In the genomic region with DNA sequence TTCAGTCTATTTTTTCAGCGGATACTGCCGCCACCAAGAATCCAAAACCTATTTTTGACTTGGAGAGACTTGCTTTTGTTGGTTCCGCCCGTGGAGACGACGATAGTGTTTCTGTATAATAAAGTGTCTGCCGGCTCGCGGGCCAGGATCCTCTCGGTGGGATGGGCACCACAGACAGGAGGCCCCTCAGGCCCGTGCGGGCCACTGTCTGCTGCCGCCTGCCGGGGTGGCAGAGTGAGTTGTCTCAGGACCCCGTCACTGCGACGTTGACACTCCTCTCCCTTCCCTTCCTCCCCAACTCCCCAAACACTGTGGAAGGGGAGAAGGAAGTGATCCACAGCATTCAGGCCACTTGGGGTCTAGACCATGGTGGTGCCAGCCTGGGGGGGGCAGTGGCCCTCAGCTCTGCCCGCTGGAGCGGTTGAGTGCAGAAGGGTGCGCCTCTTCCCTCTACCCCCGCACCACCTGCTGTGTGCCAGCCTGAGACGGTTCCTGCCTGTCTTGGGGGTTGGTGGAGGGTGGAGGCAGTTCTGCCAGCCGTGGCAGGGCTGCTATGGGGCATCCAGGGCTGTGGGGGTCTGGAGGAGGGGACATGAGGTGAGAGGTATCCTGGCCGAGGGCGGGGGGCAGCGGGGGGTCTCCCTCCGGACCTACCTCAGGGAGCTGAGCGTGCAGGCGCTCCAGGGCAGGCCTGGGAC, we compare ENCODE assay signal across 25 cellular contexts. TPM values are rescaled to one million over a fixed set of nuclear protein-coding genes. Genes with fewer than 3 reads are reported as not detected.
DNase-seq lines count a peak whose midpoint lies in the region; ATAC-seq and TF ChIP-seq lines count a peak whose summit lies in the region.
"Had no signal": no experiment of that assay in that cellular context is flagged by ENCODE, and none has a peak within 500 bp of the region (broad histone marks: within the 10 kb centered on the region; RNA-seq: fewer than 3 reads in every experiment).

No MANE protein-coding gene starts in this region.

- 85 to 89% (median 87%) methylated on average over 27 to 29 of the region's 29 CpGs for WGBS in spleen, 5 donors

- TF ChIP-seq RAD21 in HCT116 (IDR thresholded peaks at IDR 0.05; ENCODE audit: low read depth), result no peak

- H3K36me3 Mint-ChIP-seq in CD8-positive, alpha-beta T cell, result peaks cover 64% of the 10 kb centered on the region
- H3K36me3 Mint-ChIP-seq in effector memory CD8-positive, alpha-beta T cell (ENCODE audit: insufficient read depth), result peaks cover 91% of the 10 kb centered on the region
- peaks cover 1% of the 10 kb centered on the region for H3K36me3 Mint-ChIP-seq in progenitor cell of endocrine pancreas (ENCODE audit: insufficient read depth)

- H3K9me3 ChIP-seq in CD8-positive, alpha-beta T cell (ENCODE audit: low read length), result no peaks in the 10 kb centered on the region
- H3K9me3 ChIP-seq in HCT116 (ENCODE audit: control insufficient read depth in 1 of 2, insufficient read depth in 1 of 2, low read depth in 1 of 2, low read length in 2 of 2), result no peaks in the 10 kb centered on the region
- H3K9me3 ChIP-seq in spleen, result no peaks in the 10 kb centered on the region
- H3K9me3 ChIP-seq: body of pancreas, colonic mucosa, pancreas, upper lobe of right lung had no signal

- no peaks in the 10 kb centered on the region for H3K9me3 Mint-ChIP-seq in CD8-positive, alpha-beta T cell
- H3K9me3 Mint-ChIP-seq in effector memory CD8-positive, alpha-beta T cell, result no peaks in the 10 kb centered on the region
- H3K9me3 Mint-ChIP-seq in progenitor cell of endocrine pancreas (ENCODE audit: low read depth), result no peaks in the 10 kb centered on the region
- H3K9me3 Mint-ChIP-seq: activated CD4-positive, alpha-beta T cell treated with anti-CD3 and anti-CD28 coated beads, Interleukin-2, amount 10 ng/mL, durations not matched to agents 24 days and 14 days; activated naive CD8-positive, alpha-beta T cell treated with anti-CD3 and anti-CD28 coated beads for 36 hours; activated T-helper 2 cell treated with anti-CD3 and anti-CD28 coated beads, Interferon-gamma antibody, Interleukin-2, Interleukin-4, amounts not matched to agents 10 μg/mL and 5 μg/mL and 100 μg/mL, durations not matched to agents 14 hours and 24 hours and 36 hours; stimulated activated naive CD8-positive, alpha-beta T cell treated with anti-CD3 and anti-CD28 coated beads, Interleukin-15, amount 100 ng/mL, for 72 hours; T-cell had no signal

- BruUV-seq in HCT116 (replicated peaks; lab: Mats Ljungman, UMichigan), result TSS peak; percentile 59

- no peak overlapping the region for H3K9ac ChIP-seq in HCT116 (ENCODE audit: low read length)

- no peaks in the 10 kb centered on the region for H3K9me2 ChIP-seq in HCT116 (ENCODE audit: insufficient read depth)

- H3K27me3 Mint-ChIP-seq in CD8-positive, alpha-beta T cell (ENCODE audit: low read depth), result no peaks in the 10 kb centered on the region
- H3K27me3 Mint-ChIP-seq in effector memory CD8-positive, alpha-beta T cell, result no peaks in the 10 kb centered on the region
- H3K27me3 Mint-ChIP-seq in progenitor cell of endocrine pancreas, result no peaks in the 10 kb centered on the region
- H3K27me3 Mint-ChIP-seq: activated CD4-positive, alpha-beta T cell treated with anti-CD3 and anti-CD28 coated beads, Interleukin-2, amount 10 ng/mL, durations not matched to agents 24 days and 14 days; activated naive CD8-positive, alpha-beta T cell treated with anti-CD3 and anti-CD28 coated beads for 36 hours; naive thymus-derived CD4-positive, alpha-beta T cell; stimulated activated naive CD8-positive, alpha-beta T cell treated with anti-CD3 and anti-CD28 coated beads, Interleukin-15, amount 100 ng/mL, for 72 hours; T-cell had no signal

- TF ChIP-seq CTCF in CD8-positive, alpha-beta T cell (IDR thresholded peaks at IDR 0.05), result no peak
- TF ChIP-seq CTCF in HCT116 (IDR thresholded peaks at IDR 0.05 in 2 of 3, conservative IDR thresholded peaks at IDR 0.05 in 1 of 3; ENCODE audit: borderline replicate concordance in 1 of 3, insufficient read depth in 1 of 3, low read depth in 2 of 3, low read length in 2 of 3) (no peak), spleen (IDR thresholded peaks at IDR 0.05 in 8 of 11, conservative IDR thresholded peaks at IDR 0.05 in 3 of 11) (no peak), progenitor cell of endocrine pancreas (IDR thresholded peaks at IDR 0.05; ENCODE audit: unreplicated experiment) (no peak)

- DNase-seq in CD8-positive, alpha-beta T cell, result peak in 2 of 7 experiments; percentile 7 to 27
- no peak for DNase-seq in HCT116 (ENCODE audit: low read depth, low spot score)
- no peak for DNase-seq in effector memory CD8-positive, alpha-beta T cell
- DNase-seq in spleen, result peak; percentile 71
- DNase-seq in Kasumi-1 (lab: John Stamatoyannopoulos, UW), result no peak
- no peak for DNase-seq in progenitor cell of endocrine pancreas (ENCODE audit: low spot score, unreplicated experiment)
- DNase-seq: activated CD4-positive, alpha-beta T cell treated with anti-CD3 and anti-CD28 coated beads, Interleukin-2, amount 10 ng/mL, durations not matched to agents 24 days and 14 days; activated naive CD8-positive, alpha-beta T cell treated with anti-CD3 and anti-CD28 coated beads for 36 hours; AML-193; body of pancreas; colonic mucosa; hippocampal formation; MV-4-11; NCI-H1694 treated with DMSO at 0.1 percent for 48 hours; NCI-H748 treated with DMSO at 0.1 percent for 48 hours; SIG-M5; stimulated activated CD4-positive, alpha-beta T cell treated with anti-CD3 and anti-CD28 coated beads, Interleukin-4, amount 100 ng/mL, for 1 hour; stimulated activated naive CD8-positive, alpha-beta T cell treated with anti-CD3 and anti-CD28 coated beads, Interleukin-15, amount 100 ng/mL, for 72 hours; T-cell; upper lobe of right lung had no signal

- intact Hi-C loops in CD8-positive, alpha-beta T cell (cut with DNase I, micrococcal nuclease), result no loop called here
- intact Hi-C loops in HCT116 (cut with micrococcal nuclease) (no loop called here), spleen (cut with DNase I; ENCODE audit: low total_unique reads) (no loop called here)

- CTCF ChIA-PET in CD8-positive, alpha-beta T cell (lab: Charles Lee), result interaction anchor here (0.9 to 1.0 kb wide), 3 partner anchors 19 to 87 kb away, joined by 3 read pairs; no protein-coding TSS in a partner anchor
- CTCF ChIA-PET in HCT116 (lab: Charles Lee), result no interaction called here

- H3K36me3 ChIP-seq in CD8-positive, alpha-beta T cell (ENCODE audit: insufficient read depth, low read length), result peaks cover 59% of the 10 kb centered on the region
- peaks cover 12 to 23% of the 10 kb centered on the region in 2 experiments; a peak in 3 of 4 replicates for H3K36me3 ChIP-seq in HCT116 (ENCODE audit: control insufficient read depth in 1 of 2, insufficient read depth in 2 of 2, low read length in 2 of 2)
- peaks cover 6 to 71% (median 70%) of the 10 kb centered on the region in 6 donors for H3K36me3 ChIP-seq in spleen

- RAD21 ChIA-PET in HCT116 (lab: Charles Lee; ENCODE audit: low non-redundant PET in 1 of 2, low total read pairs in 2 of 2, uncharacterized antibody in 2 of 2, unreplicated experiment in 2 of 2), result no interaction called here

- peak overlapping the region; percentile 52 for H3K27ac Mint-ChIP-seq in CD8-positive, alpha-beta T cell
- H3K27ac Mint-ChIP-seq in effector memory CD8-positive, alpha-beta T cell, result peak overlapping the region; percentile 46 to 79
- H3K27ac Mint-ChIP-seq in progenitor cell of endocrine pancreas, result no peak overlapping the region
- H3K27ac Mint-ChIP-seq: activated CD4-positive, alpha-beta T cell treated with anti-CD3 and anti-CD28 coated beads, Interleukin-2, amount 10 ng/mL, durations not matched to agents 24 days and 14 days; activated naive CD8-positive, alpha-beta T cell treated with anti-CD3 and anti-CD28 coated beads for 36 hours; activated T-helper 2 cell treated with anti-CD3 and anti-CD28 coated beads, Interferon-gamma antibody, Interleukin-2, Interleukin-4, amounts not matched to agents 10 μg/mL and 5 μg/mL and 100 μg/mL, durations not matched to agents 14 hours and 24 hours and 36 hours had no signal

- POLR2A ChIA-PET in CD8-positive, alpha-beta T cell (lab: Charles Lee), result interaction anchor here (4.9 kb wide), 1 partner anchor 11 kb away, joined by 26 read pairs; no protein-coding TSS in a partner anchor
- POLR2A ChIA-PET in HCT116 (lab: Charles Lee), result no interaction called here

- H3K4me1 ChIP-seq in CD8-positive, alpha-beta T cell (ENCODE audit: insufficient read depth, low read length), result peaks cover 32% of the 10 kb centered on the region
- H3K4me1 ChIP-seq in HCT116 (ENCODE audit: control insufficient read depth in 1 of 2, insufficient read depth in 2 of 2, low read length in 2 of 2) (no peaks in the 10 kb centered on the region), spleen (peaks cover 0 to 92% (median 39%) of the 10 kb centered on the region in 6 donors)
- H3K4me1 ChIP-seq: body of pancreas, colonic mucosa, pancreas, upper lobe of right lung had no signal

- H3K4me3 ChIP-seq in CD8-positive, alpha-beta T cell (ENCODE audit: low read depth, low read length), result no peak overlapping the region
- H3K4me3 ChIP-seq in HCT116 (replicated peaks in 1 of 2; ENCODE audit: low read depth in 1 of 2, low read length in 2 of 2) (no peak overlapping the region), spleen (no peak overlapping the region)
- H3K4me3 ChIP-seq: body of pancreas, colonic mucosa, pancreas, skin epidermis, upper lobe of right lung had no signal

- H3K4me2 ChIP-seq in HCT116 (ENCODE audit: low read length), result no peak overlapping the region

- no peak for ATAC-seq in CD8-positive, alpha-beta T cell
- ATAC-seq in HCT116 (no peak), GM21526 (IDR thresholded peaks at IDR 0.05; ENCODE audit: low FRiP score, unreplicated experiment) (no peak)
- ATAC-seq in effector memory CD8-positive, alpha-beta T cell (replicated peaks), result no peak
- ATAC-seq: body of pancreas; naive thymus-derived CD4-positive, alpha-beta T cell; pancreas; stimulated activated naive CD8-positive, alpha-beta T cell treated with anti-CD3 and anti-CD28 coated beads, Interleukin-15, amount 100 ng/mL, for 72 hours; T-cell; upper lobe of right lung had no signal

- no peak overlapping the region for H3K27ac ChIP-seq in CD8-positive, alpha-beta T cell (ENCODE audit: low read depth, low read length)
- H3K27ac ChIP-seq in HCT116 (ENCODE audit: low read depth, low read length) (no peak overlapping the region), spleen (no peak overlapping the region)
- H3K27ac ChIP-seq: body of pancreas, colonic mucosa, pancreas, skin epidermis, upper lobe of right lung had no signal

- peaks cover 44% of the 10 kb centered on the region for H3K4me1 Mint-ChIP-seq in CD8-positive, alpha-beta T cell (ENCODE audit: low read depth)
- peaks cover 34 to 44% of the 10 kb centered on the region in 2 donors for H3K4me1 Mint-ChIP-seq in effector memory CD8-positive, alpha-beta T cell (ENCODE audit: low read depth in 2 of 2)
- H3K4me1 Mint-ChIP-seq in progenitor cell of endocrine pancreas (ENCODE audit: low read depth), result peaks cover 4% of the 10 kb centered on the region

- H4K20me1 ChIP-seq in HCT116 (ENCODE audit: insufficient read depth), result no peaks in the 10 kb centered on the region

- no peaks in the 10 kb centered on the region for H3K27me3 ChIP-seq in CD8-positive, alpha-beta T cell (ENCODE audit: insufficient read depth, low read length)
- H3K27me3 ChIP-seq in HCT116 (ENCODE audit: insufficient read depth, low read length) (no peaks in the 10 kb centered on the region), spleen (replicated peaks in 1 of 7) (no peaks in the 10 kb centered on the region)
- H3K27me3 ChIP-seq: body of pancreas, colonic mucosa, pancreas, upper lobe of right lung had no signal

- no peak overlapping the region for H3K4me3 Mint-ChIP-seq in CD8-positive, alpha-beta T cell
- peak overlapping the region; percentile 47 to 57 for H3K4me3 Mint-ChIP-seq in effector memory CD8-positive, alpha-beta T cell
- H3K4me3 Mint-ChIP-seq in progenitor cell of endocrine pancreas (ENCODE audit: low read depth), result no peak overlapping the region
- H3K4me3 Mint-ChIP-seq: activated CD4-positive, alpha-beta T cell treated with anti-CD3 and anti-CD28 coated beads, Interleukin-2, amount 10 ng/mL, durations not matched to agents 24 days and 14 days; activated naive CD8-positive, alpha-beta T cell treated with anti-CD3 and anti-CD28 coated beads for 36 hours had no signal

- no peak for TF ChIP-seq POLR2A in HCT116 (IDR thresholded peaks at IDR 0.05; ENCODE audit: borderline replicate concordance, extremely low read depth, insufficient read depth, insufficient read length)
- no peak for TF ChIP-seq POLR2A in spleen (IDR thresholded peaks at IDR 0.05)

- no peaks in the 10 kb centered on the region; the same call in 1 of the 2 replicates for H3K79me2 ChIP-seq in HCT116 (ENCODE audit: insufficient read depth, low read length)

- H2AFZ ChIP-seq in HCT116 (ENCODE audit: low read depth, low read length, poor library complexity, severe bottlenecking), result no peak overlapping the region

RNA-seq across cellular contexts. Expression of a gene that starts 17.5 kb away (rescaled TPM):
- 100 to 1,000 TPM; 739 to 743 TPM for total RNA-seq in CD8-positive, alpha-beta T cell
- total RNA-seq in HCT116 (2021; ENCODE audit: unreplicated experiment) (36.2 TPM), spleen (100 to 1,000 TPM in 1 of 7 donors, 10 to 100 TPM in 6; 49.2 to 120 (median 61.6) TPM), progenitor cell of endocrine pancreas (21.0 and 24.1 TPM in 2 replicates)
- 33.1 and 35.2 TPM in 2 replicates for polyA plus RNA-seq in HCT116 (2012)
- 10 to 100 TPM; 48.6 to 87.8 (median 81.2) TPM for polyA plus RNA-seq in spleen

RNA-seq across cellular contexts. Expression of a gene that starts 57.6 kb away (rescaled TPM):
- 10 to 100 TPM; 58.9 to 59.4 TPM for total RNA-seq in CD8-positive, alpha-beta T cell
- total RNA-seq in HCT116 (2021; ENCODE audit: unreplicated experiment) (46.3 TPM), spleen (10 to 100 TPM; 22.0 to 41.3 (median 24.2) TPM), progenitor cell of endocrine pancreas (44.6 and 47.3 TPM in 2 replicates)
- polyA plus RNA-seq in HCT116 (2012), result 44.5 and 51.2 TPM in 2 replicates
- 10 to 100 TPM; 16.2 to 20.2 (median 16.7) TPM for polyA plus RNA-seq in spleen

Comparison
In these comparisons a context has a peak if more than half of its experiments do, and no peak if none do; other contexts are left out.
1. H3K4me3 Mint-ChIP-seq: peak in effector memory CD8-positive, alpha-beta T cell (2 of 2); none in CD8-positive, alpha-beta T cell (single experiment) and progenitor cell of endocrine pancreas (single experiment).
2. RNA of a gene that starts 17.5 kb away (total RNA-seq): 739 to 743 TPM in CD8-positive, alpha-beta T cell; 49.2 to 120 TPM in spleen, 36.2 TPM in HCT116 (single experiment) and 21.0 to 24.1 TPM in progenitor cell of endocrine pancreas; every median in the first group is over 4 times any median in the second.